In genomic region chr9:21110708-21111576, GRCh38 we compare ENCODE assay signal across 10 cellular contexts. TPM values are rescaled to one million over a fixed set of nuclear protein-coding genes. Genes with fewer than 3 reads are reported as not detected.
DNase-seq lines count a peak whose midpoint lies in the region; ATAC-seq, FAIRE-seq and TF ChIP-seq lines count a peak whose summit lies in the region.
"Had no signal": no experiment of that assay in that cellular context is flagged by ENCODE, and none has a peak within 500 bp of the region (broad histone marks: within the 10 kb centered on the region; RNA-seq: fewer than 3 reads in every experiment).

No MANE protein-coding gene starts in this region.

- ATAC-seq in GM21390 (IDR thresholded peaks at IDR 0.05; ENCODE audit: unreplicated experiment) (peak; percentile 91), HG03575 (IDR thresholded peaks at IDR 0.05; ENCODE audit: extremely low read depth, insufficient number of reproducible peaks, low FRiP score, unreplicated experiment) (peak; percentile 65)

- no peak overlapping the region for H3K9ac ChIP-seq in kidney (ENCODE audit: low read length in 2 of 2)

- peak; percentile 74 for FAIRE-seq in kidney (lab: Jason Lieb, UNC)

- DNase-seq in GF-D8 (lab: John Stamatoyannopoulos, UW) (peak; percentile 33), NCI-H748 treated with DMSO at 0.1 percent for 48 hours (lab: John Stamatoyannopoulos, UW) (peak; percentile 62), cardiac fibroblast (ENCODE audit: low read depth in 2 of 2) (peak; percentile 82 to 84), kidney (no peak), stromal cell of bone marrow (ENCODE audit: low read depth) (peak; percentile 59), NOMO-1 treated with dmso at 0.1 percent for 144 hours (lab: John Stamatoyannopoulos, UW; ENCODE audit: unreplicated experiment) (no peak)

- H3K4me1 ChIP-seq in kidney (ENCODE audit: control insufficient read depth in 1 of 2, insufficient read depth in 1 of 2, low read depth in 1 of 2, low read length in 2 of 2) = no peaks in the 10 kb centered on the region

- no peak overlapping the region for H3K4me3 ChIP-seq in cardiac fibroblast (replicated peaks in 1 of 2; ENCODE audit: low read depth in 2 of 2, low read length in 2 of 2)
- H3K4me3 ChIP-seq in kidney (ENCODE audit: low read length in 2 of 2) = no peak overlapping the region

- no peak overlapping the region for H3K27ac ChIP-seq in kidney (ENCODE audit: low read depth in 2 of 2, low read length in 2 of 2)

- intact Hi-C loops in kidney (cut with DNase I) = no loop called here

- H3K9me3 ChIP-seq in kidney (ENCODE audit: control insufficient read depth in 1 of 2, low read length in 2 of 2) = no peaks in the 10 kb centered on the region

- H3K36me3 ChIP-seq in kidney (ENCODE audit: control insufficient read depth in 1 of 2, insufficient read depth in 2 of 2, low read length in 2 of 2) = no peaks in the 10 kb centered on the region

- TF ChIP-seq CTCF in cardiac fibroblast (IDR thresholded peaks at IDR 0.05; ENCODE audit: low read depth, low read length) (peak; percentile 79), kidney (IDR thresholded peaks at IDR 0.05; ENCODE audit: borderline replicate concordance, extremely low read depth, insufficient read depth) (peak; percentile 84)

RNA-seq across cellular contexts. Expression of gene IFNW1, which starts 30.7 kb away (rescaled TPM):
- not detected for total RNA-seq in kidney
- not detected for polyA plus RNA-seq in kidney (ENCODE audit: insufficient read depth, low read depth, low replicate concordance)
- total RNA-seq: temporal lobe had no signal
- polyA plus RNA-seq: adipose tissue had no signal

RNA-seq across cellular contexts. Expression of gene IFNB1, which starts 33.2 kb away (rescaled TPM):
- total RNA-seq in kidney = not detected
- not detected for polyA plus RNA-seq in kidney (ENCODE audit: insufficient read depth, low read depth, low replicate concordance)
- total RNA-seq: temporal lobe had no signal
- polyA plus RNA-seq: adipose tissue had no signal

RNA-seq across cellular contexts. Expression of gene IFNA21, which starts 55.5 kb away (rescaled TPM):
- not detected for total RNA-seq in kidney
- polyA plus RNA-seq in kidney (ENCODE audit: insufficient read depth, low read depth, low replicate concordance) = not detected
- total RNA-seq: temporal lobe had no signal
- polyA plus RNA-seq: adipose tissue had no signal

Comparison
In these comparisons a context has a peak if more than half of its experiments do, and no peak if none do; other contexts are left out.
1. DNase-seq: peak in GF-D8 (single experiment), NCI-H748 treated with DMSO at 0.1 percent for 48 hours (single experiment), cardiac fibroblast (2 of 2) and stromal cell of bone marrow (single experiment); none in kidney (single experiment) and NOMO-1 treated with dmso at 0.1 percent for 144 hours (single experiment).